ENCODE assay signal across 12 cellular contexts in the genomic region with DNA sequence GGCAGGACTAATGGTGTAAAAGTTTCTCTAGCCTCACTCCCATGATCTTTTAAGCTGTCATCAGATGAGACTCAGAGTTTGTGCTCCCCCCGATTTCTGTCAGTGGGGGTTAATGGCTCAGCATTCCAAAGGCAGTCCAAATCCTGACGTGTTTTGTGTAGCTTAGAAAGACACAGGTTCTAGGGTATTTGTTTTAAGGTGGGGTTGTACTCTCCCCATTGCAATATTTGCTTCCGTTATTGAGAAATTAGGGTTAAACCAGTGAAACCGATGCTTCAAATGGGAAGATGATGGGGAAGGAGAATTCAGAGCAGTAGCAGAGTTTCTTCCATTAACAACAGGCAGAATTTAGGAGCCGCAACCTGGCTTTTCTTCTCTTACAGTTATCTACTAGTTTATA.
"Had no signal": no experiment of that assay in that cellular context is flagged by ENCODE, and none has a peak within 500 bp of the region (broad histone marks: within the 10 kb centered on the region; RNA-seq: fewer than 3 reads in every experiment).

No MANE protein-coding gene starts in this region.

- H3K4me3 ChIP-seq: esophagus squamous epithelium, testis had no signal

- H3K4me3 Mint-ChIP-seq: activated CD4-positive, alpha-beta T cell treated with anti-CD3 and anti-CD28 coated beads for 36 hours; activated CD8-positive, alpha-beta T cell treated with anti-CD3 and anti-CD28 coated beads, Interleukin-2, amount 10 ng/mL, durations not matched to agents 7 days and 5 days; activated naive CD4-positive, alpha-beta T cell treated with anti-CD3 and anti-CD28 coated beads for 36 hours had no signal

- DNase-seq: activated CD4-positive, alpha-beta T cell treated with anti-CD3 and anti-CD28 coated beads for 36 hours; activated CD8-positive, alpha-beta memory T cell treated with anti-CD3 and anti-CD28 coated beads, Interleukin-2, amount 50 U/mL, for 48 hours; activated CD8-positive, alpha-beta T cell treated with anti-CD3 and anti-CD28 coated beads, Interleukin-2, amount 10 ng/mL, durations not matched to agents 7 days and 5 days; activated naive CD4-positive, alpha-beta T cell treated with anti-CD3 and anti-CD28 coated beads for 36 hours; esophagus squamous epithelium; foreskin fibroblast; head of caudate nucleus; left colon; stimulated activated CD4-positive, alpha-beta T cell treated with anti-CD3 and anti-CD28 coated beads, Interleukin-2, amount 100 ng/mL, for 48 hours; stimulated activated naive CD8-positive, alpha-beta T cell treated with anti-CD3 and anti-CD28 coated beads, Interleukin-15, amount 100 ng/mL, for 72 hours; testis had no signal

- H3K27ac ChIP-seq: esophagus squamous epithelium, testis had no signal

- H3K9me3 Mint-ChIP-seq: activated naive CD4-positive, alpha-beta T cell treated with anti-CD3 and anti-CD28 coated beads for 36 hours; nephron; stimulated activated naive CD8-positive, alpha-beta T cell treated with anti-CD3 and anti-CD28 coated beads, Interleukin-15, amount 100 ng/mL, for 72 hours had no signal

- H3K27me3 ChIP-seq: esophagus squamous epithelium, testis had no signal

- H3K9me3 ChIP-seq: esophagus squamous epithelium, testis had no signal

- ATAC-seq: activated CD4-positive, alpha-beta T cell treated with anti-CD3 and anti-CD28 coated beads for 36 hours; activated CD8-positive, alpha-beta T cell treated with anti-CD3 and anti-CD28 coated beads, Interleukin-2, amount 10 ng/mL, durations not matched to agents 7 days and 5 days; left colon; stimulated activated naive CD8-positive, alpha-beta T cell treated with anti-CD3 and anti-CD28 coated beads, Interleukin-15, amount 100 ng/mL, for 72 hours had no signal

- H3K27ac Mint-ChIP-seq: activated CD4-positive, alpha-beta T cell treated with anti-CD3 and anti-CD28 coated beads for 36 hours; activated CD8-positive, alpha-beta T cell treated with anti-CD3 and anti-CD28 coated beads, Interleukin-2, amount 10 ng/mL, durations not matched to agents 7 days and 5 days; activated naive CD4-positive, alpha-beta T cell treated with anti-CD3 and anti-CD28 coated beads for 36 hours had no signal

- H3K27me3 Mint-ChIP-seq: activated CD4-positive, alpha-beta T cell treated with anti-CD3 and anti-CD28 coated beads for 36 hours; stimulated activated naive CD8-positive, alpha-beta T cell treated with anti-CD3 and anti-CD28 coated beads, Interleukin-15, amount 100 ng/mL, for 72 hours had no signal
